Comparison of ENCODE assay signal across 33 cellular contexts in genomic region chr12:107803092-107803491, GRCh38. TPM values are rescaled to one million over a fixed set of nuclear protein-coding genes. Genes with fewer than 3 reads are reported as not detected.
"Had no signal": no experiment of that assay in that cellular context is flagged by ENCODE, and none has a peak within 500 bp of the region (broad histone marks: within the 10 kb centered on the region; RNA-seq: fewer than 3 reads in every experiment).

No MANE protein-coding gene starts in this region.

- H3K4me1 ChIP-seq: body of pancreas, esophagus muscularis mucosa, foreskin keratinocyte, gastrocnemius medialis, heart left ventricle had no signal

- H3K27ac ChIP-seq: body of pancreas, dorsolateral prefrontal cortex, esophagus muscularis mucosa, foreskin keratinocyte, gastrocnemius medialis, heart left ventricle, WERI-Rb-1 had no signal

- H3K4me3 ChIP-seq: body of pancreas, dorsolateral prefrontal cortex, esophagus muscularis mucosa, gastrocnemius medialis, heart left ventricle had no signal

- ATAC-seq: activated CD4-positive, CD25-positive, alpha-beta regulatory T cell treated with anti-CD3 and anti-CD28 coated beads, Interleukin-2, amount 50 U/mL, for 24 hours; activated CD8-positive, alpha-beta T cell treated with anti-CD3 and anti-CD28 coated beads for 36 hours; activated T-cell treated with anti-CD3 and anti-CD28 coated beads, Interleukin-2, amount 50 U/mL, for 4 hours; activated T-helper 17 cell treated with anti-CD3 and anti-CD28 coated beads, Interleukin-2, amount 50 U/mL, for 72 hours; body of pancreas; foreskin keratinocyte; gastrocnemius medialis; heart left ventricle; T-helper 17 cell had no signal

- FAIRE-seq: colon had no signal

- H3K27me3 ChIP-seq: body of pancreas, foreskin keratinocyte, gastrocnemius medialis had no signal

- H3K9me3 ChIP-seq: body of pancreas, esophagus muscularis mucosa, gastrocnemius medialis, heart left ventricle had no signal

- H3K36me3 ChIP-seq: esophagus muscularis mucosa, gastrocnemius medialis, heart left ventricle, WERI-Rb-1 had no signal

- DNase-seq: activated B cell treated with CpG ODN at 0.5 μM for 24 hours; activated CD4-positive, alpha-beta T cell treated with anti-CD3 and anti-CD28 coated beads for 48 hours; activated CD4-positive, alpha-beta T cell treated with anti-CD3 and anti-CD28 coated beads, Interleukin-2, amount 50 U/mL, for 1 hour; activated CD4-positive, alpha-beta T cell treated with anti-CD3 and anti-CD28 coated beads, Interleukin-2, amount 50 U/mL, for 48 hours; activated CD8-positive, alpha-beta memory T cell treated with anti-CD3 and anti-CD28 coated beads for 24 hours; activated CD8-positive, alpha-beta T cell treated with anti-CD3 and anti-CD28 coated beads for 36 hours; activated effector memory CD4-positive, alpha-beta T cell treated with Interleukin-2 at 50 U/mL for 16 hours; activated gamma-delta T cell treated with Interleukin-2 at 50 U/mL for 16 hours; activated naive CD4-positive, alpha-beta T cell treated with anti-CD3 and anti-CD28 coated beads, Interleukin-2, amount 50 U/mL, for 16 hours; activated naive CD4-positive, alpha-beta T cell treated with Interleukin-2 at 50 U/mL for 16 hours; activated T-cell treated with anti-CD3 and anti-CD28 coated beads, Interleukin-2, amount 50 U/mL, for 4 hours; amygdala; aorta; body of pancreas; caudate nucleus; dorsolateral prefrontal cortex; effector memory CD4-positive, alpha-beta T cell; endodermal cell; foreskin keratinocyte; gastrocnemius medialis; glutamatergic neuron; heart left ventricle; T-helper 1 cell; T-helper 17 cell; T1000; WERI-Rb-1 had no signal

RNA-seq across cellular contexts. Expression of gene ASCL4, which starts 28.6 kb away (rescaled TPM):
- total RNA-seq: activated B cell treated with CpG ODN at 0.5 μM for 24 hours; activated CD8-positive, alpha-beta T cell treated with anti-CD3 and anti-CD28 coated beads for 36 hours; activated T-cell treated with anti-CD3 and anti-CD28 coated beads, Interleukin-2, amount 50 U/mL, for 4 hours; activated T-helper 17 cell treated with anti-CD3 and anti-CD28 coated beads, Interleukin-2, amount 50 U/mL, for 72 hours; aorta; body of pancreas; chondrocyte; endodermal cell; epithelial cell of proximal tubule; esophagus muscularis mucosa; foreskin keratinocyte; gastrocnemius medialis; heart left ventricle; T-helper 17 cell had no signal
- polyA plus RNA-seq: adipose tissue, aorta, foreskin keratinocyte, heart left ventricle had no signal
